In genomic region chr1:20875198-20875973, GRCh38 we compare ENCODE assay signal across 17 cellular contexts.
"Had no signal": no experiment of that assay in that cellular context is flagged by ENCODE, and none has a peak within 500 bp of the region (broad histone marks: within the 10 kb centered on the region; RNA-seq: fewer than 3 reads in every experiment).

No MANE protein-coding gene starts in this region.

- H3K27ac Mint-ChIP-seq: activated naive CD8-positive, alpha-beta T cell; natural killer cell; stimulated activated naive CD8-positive, alpha-beta T cell treated with anti-CD3 and anti-CD28 coated beads, Interleukin-15, Interleukin-2, amounts not matched to agents 100 ng/mL and 50 ng/mL, for 24 hours; T-helper 1 cell treated with Interleukin-12 subunit alpha and Interleukin-12 subunit beta and Interleukin-4 antibody, amounts not matched to agents 30 μg/mL and 1 μg/mL, for 36 hours had no signal

- H3K9me3 ChIP-seq: right atrium auricular region, tibial nerve, uterus had no signal

- H3K4me1 ChIP-seq: right atrium auricular region, tibial nerve, uterus had no signal

- DNase-seq: activated CD4-positive, alpha-beta T cell treated with anti-CD3 and anti-CD28 coated beads for 1 hour; activated CD4-positive, alpha-beta T cell treated with anti-CD3 and anti-CD28 coated beads, Interleukin-2, amount 50 U/mL, for 4 hours; amygdala; erythroblast; natural killer cell; stimulated activated CD4-positive, alpha-beta T cell treated with anti-CD3 and anti-CD28 coated beads, Interleukin-12 subunit alpha, Interleukin-12 subunit beta, amount 100 ng/mL, for 4 hours; stimulated activated CD4-positive, alpha-beta T cell treated with anti-CD3 and anti-CD28 coated beads, Interleukin-2, amount 100 ng/mL, for 24 hours; uterus; WERI-Rb-1 had no signal

- H3K4me3 Mint-ChIP-seq: activated naive CD8-positive, alpha-beta T cell; natural killer cell; stimulated activated naive CD8-positive, alpha-beta T cell treated with anti-CD3 and anti-CD28 coated beads, Interleukin-15, Interleukin-2, amounts not matched to agents 100 ng/mL and 50 ng/mL, for 24 hours; T-helper 1 cell treated with Interleukin-12 subunit alpha and Interleukin-12 subunit beta and Interleukin-4 antibody, amounts not matched to agents 30 μg/mL and 1 μg/mL, for 36 hours had no signal

- H3K36me3 ChIP-seq: right atrium auricular region, uterus had no signal

- H3K9me3 Mint-ChIP-seq: natural killer cell; stimulated activated naive CD8-positive, alpha-beta T cell treated with anti-CD3 and anti-CD28 coated beads, Interleukin-15, Interleukin-2, amounts not matched to agents 100 ng/mL and 50 ng/mL, for 24 hours; T-helper 1 cell treated with Interleukin-12 subunit alpha and Interleukin-12 subunit beta and Interleukin-4 antibody, amounts not matched to agents 30 μg/mL and 1 μg/mL, for 36 hours had no signal

- H3K27ac ChIP-seq: cardiac muscle cell, right atrium auricular region, tibial nerve, uterus, WERI-Rb-1 had no signal

- H3K27me3 ChIP-seq: cardiac muscle cell, right atrium auricular region, tibial nerve, uterus had no signal

- ATAC-seq: left lobe of liver, natural killer cell had no signal

- H3K27me3 Mint-ChIP-seq: activated naive CD8-positive, alpha-beta T cell; progenitor cell of endocrine pancreas; stimulated activated naive CD8-positive, alpha-beta T cell treated with anti-CD3 and anti-CD28 coated beads, Interleukin-15, Interleukin-2, amounts not matched to agents 100 ng/mL and 50 ng/mL, for 24 hours had no signal

- H3K4me3 ChIP-seq: cardiac muscle cell, right atrium auricular region, tibial nerve, uterus had no signal
